23 cellular contexts compared by ENCODE assay signal in genomic region chr4:10212400-10212799, GRCh38.
"Had no signal": no experiment of that assay in that cellular context is flagged by ENCODE, and none has a peak within 500 bp of the region (broad histone marks: within the 10 kb centered on the region; RNA-seq: fewer than 3 reads in every experiment).

No MANE protein-coding gene starts in this region.

- H3K9me3 Mint-ChIP-seq: activated CD4-positive, alpha-beta memory T cell treated with anti-CD3 and anti-CD28 coated beads for 36 hours; activated naive CD8-positive, alpha-beta T cell treated with anti-CD3 and anti-CD28 coated beads, Interleukin-2, amount 50 U/mL, for 24 hours; memory B cell; natural killer cell treated with Interleukin-12 subunit alpha and Interleukin-12 subunit beta and Interleukin-15 and Interleukin-18, amount 100 ng/mL, for 72 hours had no signal

- ATAC-seq: activated naive CD8-positive, alpha-beta T cell treated with anti-CD3 and anti-CD28 coated beads, Interleukin-2, amount 50 U/mL, for 24 hours; esophagus mucosa; gastroesophageal sphincter; heart left ventricle; natural killer cell treated with Interleukin-12 subunit alpha and Interleukin-12 subunit beta and Interleukin-15 and Interleukin-18, amount 100 ng/mL, for 72 hours; pancreas; psoas muscle; upper lobe of right lung had no signal

- H3K27ac ChIP-seq: cardiac muscle cell, gastroesophageal sphincter, heart left ventricle, neutrophil, pancreas, psoas muscle, right atrium auricular region, spleen, thoracic aorta, upper lobe of right lung had no signal

- H3K4me1 Mint-ChIP-seq: activated naive CD8-positive, alpha-beta T cell treated with anti-CD3 and anti-CD28 coated beads, Interleukin-2, amount 50 U/mL, for 24 hours; memory B cell had no signal

- H3K4me3 Mint-ChIP-seq: activated CD4-positive, alpha-beta memory T cell treated with anti-CD3 and anti-CD28 coated beads for 36 hours; activated naive CD8-positive, alpha-beta T cell treated with anti-CD3 and anti-CD28 coated beads, Interleukin-2, amount 50 U/mL, for 24 hours; memory B cell; natural killer cell treated with Interleukin-12 subunit alpha and Interleukin-12 subunit beta and Interleukin-15 and Interleukin-18, amount 100 ng/mL, for 72 hours had no signal

- H3K27ac Mint-ChIP-seq: activated CD4-positive, alpha-beta memory T cell treated with anti-CD3 and anti-CD28 coated beads for 36 hours; activated naive CD8-positive, alpha-beta T cell treated with anti-CD3 and anti-CD28 coated beads, Interleukin-2, amount 50 U/mL, for 24 hours; memory B cell; natural killer cell treated with Interleukin-12 subunit alpha and Interleukin-12 subunit beta and Interleukin-15 and Interleukin-18, amount 100 ng/mL, for 72 hours had no signal

- H3K27me3 Mint-ChIP-seq: activated CD4-positive, alpha-beta memory T cell treated with anti-CD3 and anti-CD28 coated beads for 36 hours; activated naive CD8-positive, alpha-beta T cell treated with anti-CD3 and anti-CD28 coated beads, Interleukin-2, amount 50 U/mL, for 24 hours had no signal

- DNase-seq: activated CD4-positive, alpha-beta memory T cell treated with anti-CD3 and anti-CD28 coated beads for 36 hours; activated CD4-positive, alpha-beta T cell treated with anti-CD3 and anti-CD28 coated beads for 48 hours; activated effector memory CD4-positive, alpha-beta T cell treated with Interleukin-2 at 50 U/mL for 16 hours; activated naive CD4-positive, alpha-beta T cell treated with anti-CD3 and anti-CD28 coated beads, Interleukin-2, amount 50 U/mL, for 16 hours; activated naive CD8-positive, alpha-beta T cell treated with anti-CD3 and anti-CD28 coated beads, Interleukin-2, amount 50 U/mL, for 24 hours; activated T-cell treated with anti-CD3 and anti-CD28 coated beads, Interleukin-2, amount 50 U/mL, for 48 hours; cortex of kidney; heart left ventricle; left cardiac atrium; pancreas; psoas muscle; spleen; stimulated activated CD4-positive, alpha-beta T cell treated with anti-CD3 and anti-CD28 coated beads, Interleukin-4, amount 100 ng/mL, for 1 hour; stimulated activated naive CD4-positive, alpha-beta T cell; upper lobe of right lung had no signal

- H3K36me3 Mint-ChIP-seq: activated CD4-positive, alpha-beta memory T cell treated with anti-CD3 and anti-CD28 coated beads for 36 hours; memory B cell; natural killer cell treated with Interleukin-12 subunit alpha and Interleukin-12 subunit beta and Interleukin-15 and Interleukin-18, amount 100 ng/mL, for 72 hours had no signal
